In genomic region chr1:37553598-37553926, GRCh38 we compare ENCODE assay signal across 8 cellular contexts. TPM values are rescaled to one million over a fixed set of nuclear protein-coding genes. Genes with fewer than 3 reads are reported as not detected.
DNase-seq lines count a peak whose midpoint lies in the region; ATAC-seq and TF ChIP-seq lines count a peak whose summit lies in the region.

No MANE protein-coding gene starts in this region.

- H2AFZ ChIP-seq in ACC112 (ENCODE audit: low read length, unreplicated experiment): peak overlapping the region; percentile 8

- WGBS in mesodermal cell (ENCODE audit: insufficient coverage in 2 of 2), 2 experiments: 6 to 10% methylated on average over 7 to 11 of the region's 11 CpGs

- H3K4me1 ChIP-seq in ACC112 (ENCODE audit: control insufficient read depth, insufficient read depth, low read length, unreplicated experiment): peaks cover 34% of the 10 kb centered on the region
- H3K4me1 ChIP-seq in mesodermal cell (ENCODE audit: control insufficient read depth, insufficient read depth, low read length, poor library complexity, severe bottlenecking): peaks cover 10% of the 10 kb centered on the region

- H3K27ac ChIP-seq in ACC112 (ENCODE audit: low read depth, low read length): peak overlapping the region; percentile 62
- H3K27ac ChIP-seq in mesodermal cell (ENCODE audit: low read depth, low read length, severe bottlenecking): peak overlapping the region; percentile 87

- no peak for TF ChIP-seq CTCF in astrocyte of the spinal cord (IDR thresholded peaks at IDR 0.05; ENCODE audit: low read depth, low read length)

- in situ Hi-C loops in astrocyte of the spinal cord (cut with HindIII; ENCODE audit: low sequenced_read_pairs): no loop called here

- no peak for DNase-seq in astrocyte of the spinal cord (ENCODE audit: low read depth, low spot score)
- no peak for DNase-seq in stimulated activated CD4-positive, alpha-beta T cell treated with anti-CD3 and anti-CD28 coated beads, Interleukin-2, amount 100 ng/mL, for 48 hours
- no peak for DNase-seq in cerebellar nuclear complex (lab: John Stamatoyannopoulos, UW)

- H3K27me3 ChIP-seq in ACC112 (ENCODE audit: insufficient read depth, low read length): no peaks in the 10 kb centered on the region

- H3K9me3 ChIP-seq in mesodermal cell (ENCODE audit: control insufficient read depth, low read length): peaks cover 8% of the 10 kb centered on the region

- peak overlapping the region; percentile 93 for H3K4me3 ChIP-seq in ACC112 (ENCODE audit: low read depth, low read length)
- H3K4me3 ChIP-seq in astrocyte of the spinal cord (ENCODE audit: low read depth, low read length): peak overlapping the region; percentile 98
- peak overlapping the region; percentile 95 for H3K4me3 ChIP-seq in mesodermal cell (ENCODE audit: extremely low read depth, insufficient read depth, low read length, poor library complexity, severe bottlenecking)

- H3K79me2 ChIP-seq in ACC112 (ENCODE audit: control insufficient read depth, insufficient read depth, low read length, unreplicated experiment): peaks cover 42% of the 10 kb centered on the region

- ATAC-seq in HG03045 (IDR thresholded peaks at IDR 0.05; ENCODE audit: unreplicated experiment) (peak; percentile 8), GM19351 (IDR thresholded peaks at IDR 0.05; ENCODE audit: unreplicated experiment) (no peak), GM19035 (IDR thresholded peaks at IDR 0.05; ENCODE audit: unreplicated experiment) (no peak)

- no peaks in the 10 kb centered on the region; the same call in 1 of the 2 replicates for H3K36me3 ChIP-seq in ACC112 (ENCODE audit: insufficient read depth, low read length)
- peaks cover 20% of the 10 kb centered on the region for H3K36me3 ChIP-seq in mesodermal cell (ENCODE audit: control insufficient read depth, insufficient read depth, low read length)

RNA-seq across cellular contexts. Expression of gene SNIP1, which starts 0.5 kb away (rescaled TPM):
- polyA plus RNA-seq in mesodermal cell (2013, experiment 1 of 2): 8.7 TPM
- polyA plus RNA-seq in mesodermal cell (2013, experiment 2 of 2): 7.6 TPM

RNA-seq across cellular contexts. Expression of gene DNALI1, which starts 3.2 kb away (rescaled TPM):
- 6.0 TPM for polyA plus RNA-seq in mesodermal cell (2013, experiment 1 of 2)
- polyA plus RNA-seq in mesodermal cell (2013, experiment 2 of 2): 5.3 TPM

RNA-seq across cellular contexts. Expression of gene MEAF6, which starts 39.0 kb away (rescaled TPM):
- 57.2 TPM for polyA plus RNA-seq in mesodermal cell (2013, experiment 1 of 2)
- 58.4 TPM for polyA plus RNA-seq in mesodermal cell (2013, experiment 2 of 2)

RNA-seq across cellular contexts. Expression of gene GNL2, which starts 42.2 kb away (rescaled TPM):
- 63.7 TPM for polyA plus RNA-seq in mesodermal cell (2013, experiment 1 of 2)
- polyA plus RNA-seq in mesodermal cell (2013, experiment 2 of 2): 96.5 TPM
